Comparison of ENCODE assay signal across 1 cellular context in genomic region chr2:175913849-175914743, GRCh38.
TF ChIP-seq lines count a peak whose summit lies in the region.

No MANE protein-coding gene starts in this region.

TF ChIP-seq in HepG2, 621 proteins besides CTCF, POLR2A, EP300 and RAD21 (continued from another document and continues in another):
- TF ChIP-seq, protein P1, sequence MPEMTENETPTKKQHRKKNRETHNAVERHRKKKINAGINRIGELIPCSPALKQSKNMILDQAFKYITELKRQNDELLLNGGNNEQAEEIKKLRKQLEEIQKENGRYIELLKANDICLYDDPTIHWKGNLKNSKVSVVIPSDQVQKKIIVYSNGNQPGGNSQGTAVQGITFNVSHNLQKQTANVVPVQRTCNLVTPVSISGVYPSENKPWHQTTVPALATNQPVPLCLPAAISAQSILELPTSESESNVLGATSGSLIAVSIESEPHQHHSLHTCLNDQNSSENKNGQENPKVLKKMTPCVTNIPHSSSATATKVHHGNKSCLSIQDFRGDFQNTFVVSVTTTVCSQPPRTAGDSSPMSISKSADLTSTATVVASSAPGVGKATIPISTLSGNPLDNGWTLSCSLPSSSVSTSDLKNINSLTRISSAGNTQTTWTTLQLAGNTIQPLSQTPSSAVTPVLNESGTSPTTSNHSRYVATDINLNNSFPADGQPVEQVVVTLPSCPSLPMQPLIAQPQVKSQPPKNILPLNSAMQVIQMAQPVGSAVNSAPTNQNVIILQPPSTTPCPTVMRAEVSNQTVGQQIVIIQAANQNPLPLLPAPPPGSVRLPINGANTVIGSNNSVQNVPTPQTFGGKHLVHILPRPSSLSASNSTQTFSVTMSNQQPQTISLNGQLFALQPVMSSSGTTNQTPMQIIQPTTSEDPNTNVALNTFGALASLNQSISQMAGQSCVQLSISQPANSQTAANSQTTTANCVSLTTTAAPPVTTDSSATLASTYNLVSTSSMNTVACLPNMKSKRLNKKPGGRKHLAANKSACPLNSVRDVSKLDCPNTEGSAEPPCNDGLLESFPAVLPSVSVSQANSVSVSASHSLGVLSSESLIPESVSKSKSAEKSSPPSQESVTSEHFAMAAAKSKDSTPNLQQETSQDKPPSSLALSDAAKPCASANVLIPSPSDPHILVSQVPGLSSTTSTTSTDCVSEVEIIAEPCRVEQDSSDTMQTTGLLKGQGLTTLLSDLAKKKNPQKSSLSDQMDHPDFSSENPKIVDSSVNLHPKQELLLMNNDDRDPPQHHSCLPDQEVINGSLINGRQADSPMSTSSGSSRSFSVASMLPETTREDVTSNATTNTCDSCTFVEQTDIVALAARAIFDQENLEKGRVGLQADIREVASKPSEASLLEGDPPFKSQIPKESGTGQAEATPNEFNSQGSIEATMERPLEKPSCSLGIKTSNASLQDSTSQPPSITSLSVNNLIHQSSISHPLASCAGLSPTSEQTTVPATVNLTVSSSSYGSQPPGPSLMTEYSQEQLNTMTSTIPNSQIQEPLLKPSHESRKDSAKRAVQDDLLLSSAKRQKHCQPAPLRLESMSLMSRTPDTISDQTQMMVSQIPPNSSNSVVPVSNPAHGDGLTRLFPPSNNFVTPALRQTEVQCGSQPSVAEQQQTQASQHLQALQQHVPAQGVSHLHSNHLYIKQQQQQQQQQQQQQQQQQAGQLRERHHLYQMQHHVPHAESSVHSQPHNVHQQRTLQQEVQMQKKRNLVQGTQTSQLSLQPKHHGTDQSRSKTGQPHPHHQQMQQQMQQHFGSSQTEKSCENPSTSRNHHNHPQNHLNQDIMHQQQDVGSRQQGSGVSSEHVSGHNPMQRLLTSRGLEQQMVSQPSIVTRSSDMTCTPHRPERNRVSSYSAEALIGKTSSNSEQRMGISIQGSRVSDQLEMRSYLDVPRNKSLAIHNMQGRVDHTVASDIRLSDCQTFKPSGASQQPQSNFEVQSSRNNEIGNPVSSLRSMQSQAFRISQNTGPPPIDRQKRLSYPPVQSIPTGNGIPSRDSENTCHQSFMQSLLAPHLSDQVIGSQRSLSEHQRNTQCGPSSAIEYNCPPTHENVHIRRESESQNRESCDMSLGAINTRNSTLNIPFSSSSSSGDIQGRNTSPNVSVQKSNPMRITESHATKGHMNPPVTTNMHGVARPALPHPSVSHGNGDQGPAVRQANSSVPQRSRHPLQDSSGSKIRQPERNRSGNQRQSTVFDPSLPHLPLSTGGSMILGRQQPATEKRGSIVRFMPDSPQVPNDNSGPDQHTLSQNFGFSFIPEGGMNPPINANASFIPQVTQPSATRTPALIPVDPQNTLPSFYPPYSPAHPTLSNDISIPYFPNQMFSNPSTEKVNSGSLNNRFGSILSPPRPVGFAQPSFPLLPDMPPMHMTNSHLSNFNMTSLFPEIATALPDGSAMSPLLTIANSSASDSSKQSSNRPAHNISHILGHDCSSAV (CRISPR knock-in tag; IDR thresholded peaks at IDR 0.05; ENCODE audit: borderline replicate concordance) = peak; percentile 98; the same call in 1 of the 2 replicates
- peak; percentile 41; the same call in 1 of the 2 replicates for TF ChIP-seq ZNF724P (CRISPR knock-in tag; IDR thresholded peaks at IDR 0.05; ENCODE audit: borderline replicate concordance)
- TF ChIP-seq, protein P2, sequence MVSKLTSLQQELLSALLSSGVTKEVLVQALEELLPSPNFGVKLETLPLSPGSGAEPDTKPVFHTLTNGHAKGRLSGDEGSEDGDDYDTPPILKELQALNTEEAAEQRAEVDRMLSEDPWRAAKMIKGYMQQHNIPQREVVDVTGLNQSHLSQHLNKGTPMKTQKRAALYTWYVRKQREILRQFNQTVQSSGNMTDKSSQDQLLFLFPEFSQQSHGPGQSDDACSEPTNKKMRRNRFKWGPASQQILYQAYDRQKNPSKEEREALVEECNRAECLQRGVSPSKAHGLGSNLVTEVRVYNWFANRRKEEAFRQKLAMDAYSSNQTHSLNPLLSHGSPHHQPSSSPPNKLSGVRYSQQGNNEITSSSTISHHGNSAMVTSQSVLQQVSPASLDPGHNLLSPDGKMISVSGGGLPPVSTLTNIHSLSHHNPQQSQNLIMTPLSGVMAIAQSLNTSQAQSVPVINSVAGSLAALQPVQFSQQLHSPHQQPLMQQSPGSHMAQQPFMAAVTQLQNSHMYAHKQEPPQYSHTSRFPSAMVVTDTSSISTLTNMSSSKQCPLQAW (CRISPR knock-in tag; IDR thresholded peaks at IDR 0.05) = peak; percentile 11; the same call in 1 of the 2 replicates
- TF ChIP-seq RARA (CRISPR knock-in tag; IDR thresholded peaks at IDR 0.05) = peak; percentile 39
- TF ChIP-seq PPARG (CRISPR knock-in tag; conservative IDR thresholded peaks at IDR 0.05) = 0 out of 2 replicates have a peak, but pooled peaks have one; percentile 23
- TF ChIP-seq HNF4G (IDR thresholded peaks at IDR 0.05; ENCODE audit: borderline replicate concordance, low read depth, low read length) = peak; percentile 80
- peak; percentile 98 for TF ChIP-seq HNF4G (CRISPR knock-in tag; IDR thresholded peaks at IDR 0.05; ENCODE audit: borderline replicate concordance, low read depth)
- TF ChIP-seq POLR2G (IDR thresholded peaks at IDR 0.05; ENCODE audit: low read depth, low read length) = peak; percentile 74
- peak; percentile 76; the same call in 1 of the 2 replicates for TF ChIP-seq IRF2 (CRISPR knock-in tag; IDR thresholded peaks at IDR 0.05)
- TF ChIP-seq, protein P3, sequence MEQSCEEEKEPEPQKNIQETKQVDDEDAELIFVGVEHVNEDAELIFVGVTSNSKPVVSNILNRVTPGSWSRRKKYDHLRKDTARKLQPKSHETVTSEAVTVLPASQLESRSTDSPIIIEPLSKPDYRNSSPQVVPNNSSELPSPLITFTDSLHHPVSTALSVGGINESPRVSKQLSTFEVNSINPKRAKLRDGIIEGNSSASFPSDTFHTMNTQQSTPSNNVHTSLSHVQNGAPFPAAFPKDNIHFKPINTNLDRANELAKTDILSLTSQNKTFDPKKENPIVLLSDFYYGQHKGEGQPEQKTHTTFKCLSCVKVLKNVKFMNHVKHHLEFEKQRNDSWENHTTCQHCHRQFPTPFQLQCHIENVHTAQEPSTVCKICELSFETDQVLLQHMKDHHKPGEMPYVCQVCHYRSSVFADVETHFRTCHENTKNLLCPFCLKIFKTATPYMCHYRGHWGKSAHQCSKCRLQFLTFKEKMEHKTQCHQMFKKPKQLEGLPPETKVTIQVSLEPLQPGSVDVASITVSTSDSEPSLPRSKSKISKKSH (CRISPR knock-in tag; IDR thresholded peaks at IDR 0.05; ENCODE audit: borderline replicate concordance) = 0 out of 2 replicates have a peak, but pooled peaks have one; percentile 12
- 0 out of 2 replicates have a peak, but pooled peaks have one; percentile 64 for TF ChIP-seq ZNF83 (CRISPR knock-in tag; IDR thresholded peaks at IDR 0.05; ENCODE audit: borderline replicate concordance)
- peak; percentile 52; the same call in 1 of the 2 replicates for TF ChIP-seq HOXA5 (CRISPR knock-in tag; IDR thresholded peaks at IDR 0.05)
- peak; percentile 86; the same call in 1 of the 2 replicates for TF ChIP-seq ZNF549 (CRISPR knock-in tag; IDR thresholded peaks at IDR 0.05)
- TF ChIP-seq HNF4A (CRISPR knock-in tag; IDR thresholded peaks at IDR 0.05) = peak; percentile 93
- 0 out of 2 replicates have a peak, but pooled peaks have one; percentile 57 for TF ChIP-seq ZNF572 (CRISPR knock-in tag; IDR thresholded peaks at IDR 0.05)
- TF ChIP-seq, protein P4, sequence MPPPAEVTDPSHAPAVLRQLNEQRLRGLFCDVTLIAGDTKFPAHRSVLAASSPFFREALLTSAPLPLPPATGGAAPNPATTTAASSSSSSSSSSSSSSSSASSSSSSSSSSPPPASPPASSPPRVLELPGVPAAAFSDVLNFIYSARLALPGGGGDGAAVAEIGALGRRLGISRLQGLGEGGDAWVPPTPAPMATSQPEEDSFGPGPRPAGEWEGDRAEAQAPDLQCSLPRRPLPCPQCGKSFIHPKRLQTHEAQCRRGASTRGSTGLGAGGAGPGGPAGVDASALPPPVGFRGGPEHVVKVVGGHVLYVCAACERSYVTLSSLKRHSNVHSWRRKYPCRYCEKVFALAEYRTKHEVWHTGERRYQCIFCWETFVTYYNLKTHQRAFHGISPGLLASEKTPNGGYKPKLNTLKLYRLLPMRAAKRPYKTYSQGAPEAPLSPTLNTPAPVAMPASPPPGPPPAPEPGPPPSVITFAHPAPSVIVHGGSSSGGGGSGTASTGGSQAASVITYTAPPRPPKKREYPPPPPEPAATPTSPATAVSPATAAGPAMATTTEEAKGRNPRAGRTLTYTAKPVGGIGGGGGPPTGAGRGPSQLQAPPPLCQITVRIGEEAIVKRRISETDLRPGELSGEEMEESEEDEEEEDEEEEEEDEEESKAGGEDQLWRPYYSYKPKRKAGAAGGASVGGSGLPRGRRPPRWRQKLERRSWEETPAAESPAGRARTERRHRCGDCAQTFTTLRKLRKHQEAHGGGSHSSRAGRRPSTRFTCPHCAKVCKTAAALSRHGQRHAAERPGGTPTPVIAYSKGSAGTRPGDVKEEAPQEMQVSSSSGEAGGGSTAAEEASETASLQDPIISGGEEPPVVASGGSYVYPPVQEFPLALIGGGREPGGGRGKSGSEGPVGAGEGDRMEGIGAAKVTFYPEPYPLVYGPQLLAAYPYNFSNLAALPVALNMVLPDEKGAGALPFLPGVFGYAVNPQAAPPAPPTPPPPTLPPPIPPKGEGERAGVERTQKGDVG (CRISPR knock-in tag; IDR thresholded peaks at IDR 0.05; ENCODE audit: borderline replicate concordance) = peak; percentile 92
- TF ChIP-seq, protein P5, sequence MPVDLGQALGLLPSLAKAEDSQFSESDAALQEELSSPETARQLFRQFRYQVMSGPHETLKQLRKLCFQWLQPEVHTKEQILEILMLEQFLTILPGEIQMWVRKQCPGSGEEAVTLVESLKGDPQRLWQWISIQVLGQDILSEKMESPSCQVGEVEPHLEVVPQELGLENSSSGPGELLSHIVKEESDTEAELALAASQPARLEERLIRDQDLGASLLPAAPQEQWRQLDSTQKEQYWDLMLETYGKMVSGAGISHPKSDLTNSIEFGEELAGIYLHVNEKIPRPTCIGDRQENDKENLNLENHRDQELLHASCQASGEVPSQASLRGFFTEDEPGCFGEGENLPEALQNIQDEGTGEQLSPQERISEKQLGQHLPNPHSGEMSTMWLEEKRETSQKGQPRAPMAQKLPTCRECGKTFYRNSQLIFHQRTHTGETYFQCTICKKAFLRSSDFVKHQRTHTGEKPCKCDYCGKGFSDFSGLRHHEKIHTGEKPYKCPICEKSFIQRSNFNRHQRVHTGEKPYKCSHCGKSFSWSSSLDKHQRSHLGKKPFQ (CRISPR knock-in tag; IDR thresholded peaks at IDR 0.05; ENCODE audit: insufficient replicate concordance) = peak; percentile 81
- TF ChIP-seq ELF3 (CRISPR knock-in tag; IDR thresholded peaks at IDR 0.05) = peak; percentile 100
- TF ChIP-seq MEIS2 (CRISPR knock-in tag; IDR thresholded peaks at IDR 0.05) = peak; percentile 54; the same call in 1 of the 2 replicates
- TF ChIP-seq REST (IDR thresholded peaks at IDR 0.05; ENCODE audit: borderline replicate concordance in 1 of 2, low read depth in 1 of 2, low read length in 2 of 2) = peak in 1 of 2 experiments; percentile 56; a peak in 2 of 4 replicates
- 0 out of 2 replicates have a peak, but pooled peaks have one; percentile 25 for TF ChIP-seq ZNF292 (CRISPR knock-in tag; IDR thresholded peaks at IDR 0.05; ENCODE audit: borderline replicate concordance, low read depth)
- TF ChIP-seq, protein P6, sequence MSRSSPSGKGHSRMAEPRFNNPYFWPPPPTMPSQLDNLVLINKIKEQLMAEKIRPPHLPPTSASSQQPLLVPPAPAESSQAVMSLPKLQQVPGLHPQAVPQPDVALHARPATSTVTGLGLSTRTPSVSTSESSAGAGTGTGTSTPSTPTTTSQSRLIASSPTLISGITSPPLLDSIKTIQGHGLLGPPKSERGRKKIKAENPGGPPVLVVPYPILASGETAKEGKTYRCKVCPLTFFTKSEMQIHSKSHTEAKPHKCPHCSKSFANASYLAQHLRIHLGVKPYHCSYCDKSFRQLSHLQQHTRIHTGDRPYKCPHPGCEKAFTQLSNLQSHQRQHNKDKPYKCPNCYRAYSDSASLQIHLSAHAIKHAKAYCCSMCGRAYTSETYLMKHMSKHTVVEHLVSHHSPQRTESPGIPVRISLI (CRISPR knock-in tag; IDR thresholded peaks at IDR 0.05; ENCODE audit: borderline replicate concordance) = peak; percentile 40; the same call in 1 of the 2 replicates
- TF ChIP-seq ZNF331 (CRISPR knock-in tag; IDR thresholded peaks at IDR 0.05) = peak; percentile 65
- peak; percentile 84 for TF ChIP-seq HOXA3 (CRISPR knock-in tag; IDR thresholded peaks at IDR 0.05)
- 0 out of 2 replicates have a peak, but pooled peaks have one; percentile 77 for TF ChIP-seq KLF13 (CRISPR knock-in tag; IDR thresholded peaks at IDR 0.05)
- peak; percentile 70; the same call in 1 of the 2 replicates for TF ChIP-seq KAT8 (CRISPR knock-in tag; IDR thresholded peaks at IDR 0.05)
- TF ChIP-seq ARNT2 (CRISPR knock-in tag; IDR thresholded peaks at IDR 0.05; ENCODE audit: low read depth) = 0 out of 2 replicates have a peak, but pooled peaks have one; percentile 14
- TF ChIP-seq TARDBP (CRISPR knock-in tag; IDR thresholded peaks at IDR 0.05) = peak; percentile 85; the same call in 1 of the 2 replicates
